1 cellular context compared by ENCODE assay signal in the genomic region with DNA sequence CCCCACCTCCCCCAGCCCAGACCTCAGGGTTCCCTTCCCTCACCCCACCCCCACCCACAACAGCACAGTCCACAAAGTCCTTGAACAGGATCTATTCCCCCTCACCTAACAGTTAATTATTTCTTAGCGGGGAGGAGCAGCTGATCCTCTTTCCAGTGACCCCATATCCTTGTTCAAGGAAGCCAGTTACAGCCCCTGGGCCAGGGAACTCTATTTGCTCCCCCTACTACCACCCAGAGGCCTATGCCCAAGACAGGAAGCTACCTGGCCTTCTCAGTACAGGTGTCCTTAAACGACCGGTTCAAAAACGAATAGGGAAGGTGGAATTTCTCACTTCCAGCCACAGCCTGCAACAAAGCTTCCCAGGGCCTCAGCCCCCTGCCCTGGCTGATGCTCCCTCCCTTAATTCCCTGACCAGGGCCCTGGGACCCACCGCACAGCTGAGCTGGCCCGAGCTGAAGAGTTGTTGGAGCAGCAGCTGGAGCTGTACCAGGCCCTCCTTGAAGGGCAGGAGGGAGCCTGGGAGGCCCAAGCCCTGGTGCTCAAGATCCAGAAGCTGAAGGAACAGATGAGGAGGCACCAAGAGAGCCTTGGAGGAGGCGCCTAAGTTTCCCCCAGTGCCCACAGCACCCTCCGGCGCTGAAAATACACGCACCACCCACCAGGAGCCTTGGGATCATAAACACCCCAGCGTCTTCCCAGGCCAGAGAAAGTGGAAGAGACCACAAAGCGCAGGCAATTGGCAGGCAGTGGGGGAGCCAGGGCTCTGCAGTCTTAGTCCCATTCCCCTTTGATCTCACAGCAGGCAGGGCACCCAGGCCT.
TF ChIP-seq lines count a peak whose summit lies in the region.

No MANE protein-coding gene starts in this region.

TF ChIP-seq in HEK293, 187 proteins besides CTCF, POLR2A, EP300 and RAD21 (continued from another document and continues in another):
- TF ChIP-seq ZBTB49 (tag by site-specific recombination; IDR thresholded peaks at IDR 0.05; ENCODE audit: low read depth) (no peak), ZNF416 (tag by site-specific recombination; IDR thresholded peaks at IDR 0.05) (no peak), SALL2 (tag by site-specific recombination; IDR thresholded peaks at IDR 0.05; ENCODE audit: borderline replicate concordance) (no peak), ZNF585B (tag by site-specific recombination; IDR thresholded peaks at IDR 0.05) (no peak), ATF2 (tag by site-specific recombination; IDR thresholded peaks at IDR 0.05; ENCODE audit: low read depth) (no peak), ZNF600 (tag by site-specific recombination; IDR thresholded peaks at IDR 0.05) (peak; percentile 11; the same call in 1 of the 2 replicates), ZNF23 (tag by site-specific recombination; IDR thresholded peaks at IDR 0.05; ENCODE audit: borderline replicate concordance) (no peak), ZNF433 (tag by site-specific recombination; IDR thresholded peaks at IDR 0.05; ENCODE audit: low read depth) (no peak), MZF1 (tag by site-specific recombination; IDR thresholded peaks at IDR 0.05; ENCODE audit: borderline replicate concordance) (no peak), ZNF624 (tag by site-specific recombination; IDR thresholded peaks at IDR 0.05) (no peak), TSHZ1 (tag by site-specific recombination; IDR thresholded peaks at IDR 0.05; ENCODE audit: borderline replicate concordance) (no peak), WT1 (tag by site-specific recombination; IDR thresholded peaks at IDR 0.05) (no peak), ZNF133 (tag by site-specific recombination; IDR thresholded peaks at IDR 0.05) (no peak), ZNF596 (tag by site-specific recombination; IDR thresholded peaks at IDR 0.05) (no peak), ZSCAN30 (tag by site-specific recombination; IDR thresholded peaks at IDR 0.05) (peak; percentile 8; the same call in 1 of the 2 replicates), PRDM6 (tag by site-specific recombination; IDR thresholded peaks at IDR 0.05) (no peak), ZSCAN23 (tag by site-specific recombination; IDR thresholded peaks at IDR 0.05) (no peak), ZBTB11 (tag by site-specific recombination; conservative IDR thresholded peaks at IDR 0.05; ENCODE audit: low read depth) (no peak), ZNF335 (tag by site-specific recombination; conservative IDR thresholded peaks at IDR 0.05) (no peak), ZNF157 (tag by site-specific recombination; IDR thresholded peaks at IDR 0.05) (no peak), BCL6B (tag by site-specific recombination; IDR thresholded peaks at IDR 0.05) (no peak), KLF1 (tag by site-specific recombination; IDR thresholded peaks at IDR 0.05) (no peak), ZNF302 (tag by site-specific recombination; IDR thresholded peaks at IDR 0.05; ENCODE audit: low read depth) (no peak), ZFP41 (tag by site-specific recombination; IDR thresholded peaks at IDR 0.05; ENCODE audit: borderline replicate concordance) (no peak), ZNF274 (IDR thresholded peaks at IDR 0.05; ENCODE audit: low read length) (no peak), ZNF274 (tag by site-specific recombination; IDR thresholded peaks at IDR 0.05; ENCODE audit: borderline replicate concordance) (no peak), ZNF501 (tag by site-specific recombination; IDR thresholded peaks at IDR 0.05) (no peak), GLI2 (tag by site-specific recombination; IDR thresholded peaks at IDR 0.05; ENCODE audit: borderline replicate concordance, low read depth) (no peak), REST (tag by site-specific recombination; IDR thresholded peaks at IDR 0.05) (no peak), SP2 (tag by site-specific recombination; IDR thresholded peaks at IDR 0.05) (no peak)
- TF ChIP-seq, protein P1, sequence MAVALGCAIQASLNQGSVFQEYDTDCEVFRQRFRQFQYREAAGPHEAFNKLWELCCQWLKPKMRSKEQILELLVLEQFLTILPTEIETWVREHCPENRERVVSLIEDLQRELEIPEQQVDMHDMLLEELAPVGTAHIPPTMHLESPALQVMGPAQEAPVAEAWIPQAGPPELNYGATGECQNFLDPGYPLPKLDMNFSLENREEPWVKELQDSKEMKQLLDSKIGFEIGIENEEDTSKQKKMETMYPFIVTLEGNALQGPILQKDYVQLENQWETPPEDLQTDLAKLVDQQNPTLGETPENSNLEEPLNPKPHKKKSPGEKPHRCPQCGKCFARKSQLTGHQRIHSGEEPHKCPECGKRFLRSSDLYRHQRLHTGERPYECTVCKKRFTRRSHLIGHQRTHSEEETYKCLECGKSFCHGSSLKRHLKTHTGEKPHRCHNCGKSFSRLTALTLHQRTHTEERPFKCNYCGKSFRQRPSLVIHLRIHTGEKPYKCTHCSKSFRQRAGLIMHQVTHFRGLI (tag by site-specific recombination; IDR thresholded peaks at IDR 0.05), result no peak
- TF ChIP-seq, protein P2, sequence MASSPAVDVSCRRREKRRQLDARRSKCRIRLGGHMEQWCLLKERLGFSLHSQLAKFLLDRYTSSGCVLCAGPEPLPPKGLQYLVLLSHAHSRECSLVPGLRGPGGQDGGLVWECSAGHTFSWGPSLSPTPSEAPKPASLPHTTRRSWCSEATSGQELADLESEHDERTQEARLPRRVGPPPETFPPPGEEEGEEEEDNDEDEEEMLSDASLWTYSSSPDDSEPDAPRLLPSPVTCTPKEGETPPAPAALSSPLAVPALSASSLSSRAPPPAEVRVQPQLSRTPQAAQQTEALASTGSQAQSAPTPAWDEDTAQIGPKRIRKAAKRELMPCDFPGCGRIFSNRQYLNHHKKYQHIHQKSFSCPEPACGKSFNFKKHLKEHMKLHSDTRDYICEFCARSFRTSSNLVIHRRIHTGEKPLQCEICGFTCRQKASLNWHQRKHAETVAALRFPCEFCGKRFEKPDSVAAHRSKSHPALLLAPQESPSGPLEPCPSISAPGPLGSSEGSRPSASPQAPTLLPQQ (tag by site-specific recombination; IDR thresholded peaks at IDR 0.05), result peak; percentile 68; the same call in 1 of the 2 replicates
